23 cellular contexts compared by ENCODE assay signal in genomic region chr10:130236711-130237110, GRCh38.
"Had no signal": no experiment of that assay in that cellular context is flagged by ENCODE, and none has a peak within 500 bp of the region (broad histone marks: within the 10 kb centered on the region; RNA-seq: fewer than 3 reads in every experiment).

No MANE protein-coding gene starts in this region.

- H3K4me3 Mint-ChIP-seq: activated CD4-positive, alpha-beta T cell treated with anti-CD3 and anti-CD28 coated beads for 36 hours; nephron; type B pancreatic cell had no signal

- H3K9me3 ChIP-seq: ovary had no signal

- ATAC-seq: activated CD4-positive, alpha-beta T cell treated with anti-CD3 and anti-CD28 coated beads for 36 hours; activated naive CD4-positive, alpha-beta T cell treated with anti-CD3 and anti-CD28 coated beads, Interleukin-2, amount 50 U/mL, for 72 hours; foreskin keratinocyte; heart left ventricle; psoas muscle had no signal

- DNase-seq: activated CD4-positive, alpha-beta T cell treated with anti-CD3 and anti-CD28 coated beads for 36 hours; activated CD4-positive, CD25-positive, alpha-beta regulatory T cell; activated naive CD4-positive, alpha-beta T cell; activated T-cell treated with anti-CD3 and anti-CD28 coated beads, Interleukin-2, amount 50 U/mL, for 48 hours; anterior cingulate cortex; cerebellar nuclear complex; cortex of kidney; foreskin keratinocyte; heart left ventricle; kidney glomerular epithelial cell; left ventricle myocardium inferior; ovary; psoas muscle; stimulated activated CD4-positive, alpha-beta T cell treated with anti-CD3 and anti-CD28 coated beads, Interleukin-15, amount 100 ng/mL, for 24 hours; stimulated activated naive CD4-positive, alpha-beta T cell treated with Interleukin-2 at 50 U/mL for 16 hours had no signal

- H3K36me3 Mint-ChIP-seq: type B pancreatic cell had no signal

- H3K27ac Mint-ChIP-seq: activated CD4-positive, alpha-beta T cell treated with anti-CD3 and anti-CD28 coated beads for 36 hours; activated naive CD4-positive, alpha-beta T cell treated with anti-CD3 and anti-CD28 coated beads, Interleukin-2, amount 50 U/mL, for 72 hours; nephron; type B pancreatic cell had no signal

- H3K27ac ChIP-seq: esophagus muscularis mucosa, foreskin keratinocyte, heart left ventricle, left ventricle myocardium inferior, neutrophil, ovary, psoas muscle, right atrium auricular region, SK-N-MC had no signal

- H3K27me3 ChIP-seq: esophagus muscularis mucosa, foreskin keratinocyte, heart left ventricle, ovary, right atrium auricular region had no signal

- H3K4me3 ChIP-seq: esophagus muscularis mucosa, heart left ventricle, left ventricle myocardium inferior, lung, ovary, psoas muscle, right atrium auricular region, SK-N-MC had no signal

- H3K4me1 Mint-ChIP-seq: activated CD4-positive, alpha-beta T cell treated with anti-CD3 and anti-CD28 coated beads for 36 hours had no signal

- H3K4me1 ChIP-seq: esophagus muscularis mucosa, foreskin keratinocyte, heart left ventricle, left ventricle myocardium inferior, psoas muscle, right atrium auricular region had no signal

- H3K36me3 ChIP-seq: esophagus muscularis mucosa, heart left ventricle, left ventricle myocardium inferior, neutrophil, ovary, right atrium auricular region had no signal
